12 cellular contexts compared by ENCODE assay signal in genomic region chr2:39481611-39482010, GRCh38. TPM values are rescaled to one million over a fixed set of nuclear protein-coding genes. Genes with fewer than 3 reads are reported as not detected.
A peak's percentile ranks its signal among the peaks of the same experiment; 100 is the strongest.
DNase-seq lines count a peak whose midpoint lies in the region; ATAC-seq lines count a peak whose summit lies in the region.
"Had no signal": no experiment of that assay in that cellular context is flagged by ENCODE, and none has a peak within 500 bp of the region (broad histone marks: within the 10 kb centered on the region; RNA-seq: fewer than 3 reads in every experiment).

No MANE protein-coding gene starts in this region.

- DNase-seq in EL (peak; percentile 69), NCI-H226 (peak; percentile 60), dermis blood vessel endothelial cell (peak; percentile 74), pulmonary artery endothelial cell (ENCODE audit: low read depth, low spot score) (peak; percentile 41), anterior cingulate cortex (lab: John Stamatoyannopoulos, UW) (no peak)
- no peak for DNase-seq in activated CD4-positive, alpha-beta T cell treated with anti-CD3 and anti-CD28 coated beads for 48 hours
- DNase-seq: activated T-cell treated with anti-CD3 and anti-CD28 coated beads, Interleukin-2, amount 50 U/mL, for 24 hours; DMS79; NCI-H345; substantia nigra had no signal

- ATAC-seq in GM19395 (IDR thresholded peaks at IDR 0.05; ENCODE audit: unreplicated experiment) = no peak
- ATAC-seq: WTC11 had no signal

RNA-seq across cellular contexts. Expression of gene MAP4K3, which starts 44.5 kb away (rescaled TPM):
- 17.4 and 24.0 TPM in 2 replicates for total RNA-seq in dermis blood vessel endothelial cell
- total RNA-seq in pulmonary artery endothelial cell = 17.9 and 19.1 TPM in 2 replicates

Comparison
In these comparisons a context has a peak if more than half of its experiments do, and no peak if none do; other contexts are left out.
1. DNase-seq: peak in EL (single experiment), NCI-H226 (single experiment), dermis blood vessel endothelial cell (single experiment) and pulmonary artery endothelial cell (single experiment); none in activated CD4-positive, alpha-beta T cell treated with anti-CD3 and anti-CD28 coated beads for 48 hours (single experiment) and anterior cingulate cortex (0 of 58).